ENCODE assay signal across 13 cellular contexts in genomic region chr7:115297651-115298050, GRCh38.
DNase-seq lines count a peak whose midpoint lies in the region; ATAC-seq and TF ChIP-seq lines count a peak whose summit lies in the region.
"Had no signal": no experiment of that assay in that cellular context is flagged by ENCODE, and none has a peak within 500 bp of the region (broad histone marks: within the 10 kb centered on the region; RNA-seq: fewer than 3 reads in every experiment).

No MANE protein-coding gene starts in this region.

- H3K27ac ChIP-seq in naive thymus-derived CD4-positive, alpha-beta T cell (ENCODE audit: low read depth, low read length): no peak overlapping the region

- H3K4me3 ChIP-seq in AG10803 (ENCODE audit: low read length): no peak overlapping the region
- no peak overlapping the region for H3K4me3 ChIP-seq in astrocyte of the spinal cord (ENCODE audit: low read depth, low read length)
- no peak overlapping the region for H3K4me3 ChIP-seq in naive thymus-derived CD4-positive, alpha-beta T cell (ENCODE audit: low read length)

- no peaks in the 10 kb centered on the region for H3K4me1 Mint-ChIP-seq in naive thymus-derived CD4-positive, alpha-beta T cell
- H3K4me1 Mint-ChIP-seq: activated CD4-positive, alpha-beta memory T cell treated with anti-CD3 and anti-CD28 coated beads, Interleukin-2, amount 10 ng/mL, durations not matched to agents 7 days and 5 days; CD4-positive, alpha-beta memory T cell; naive thymus-derived CD8-positive, alpha-beta T cell had no signal

- no peak for ATAC-seq in naive thymus-derived CD4-positive, alpha-beta T cell
- no peak for ATAC-seq in activated CD4-positive, CD25-positive, alpha-beta regulatory T cell treated with anti-CD3 and anti-CD28 coated beads, Interleukin-2, amount 50 U/mL, for 24 hours
- ATAC-seq: naive thymus-derived CD8-positive, alpha-beta T cell had no signal

- H3K4me3 Mint-ChIP-seq in naive thymus-derived CD4-positive, alpha-beta T cell: no peak overlapping the region
- H3K4me3 Mint-ChIP-seq: activated CD4-positive, alpha-beta memory T cell treated with anti-CD3 and anti-CD28 coated beads, Interleukin-2, amount 10 ng/mL, durations not matched to agents 7 days and 5 days; CD4-positive, alpha-beta memory T cell; naive thymus-derived CD8-positive, alpha-beta T cell had no signal

- H3K27me3 ChIP-seq in naive thymus-derived CD4-positive, alpha-beta T cell (ENCODE audit: control insufficient read depth in 2 of 2, insufficient read depth in 2 of 2, low read length in 2 of 2): no peaks in the 10 kb centered on the region

- H3K27ac Mint-ChIP-seq in naive thymus-derived CD4-positive, alpha-beta T cell: no peak overlapping the region
- H3K27ac Mint-ChIP-seq: activated CD4-positive, alpha-beta memory T cell treated with anti-CD3 and anti-CD28 coated beads, Interleukin-2, amount 10 ng/mL, durations not matched to agents 7 days and 5 days; CD4-positive, alpha-beta memory T cell; naive thymus-derived CD8-positive, alpha-beta T cell had no signal

- in situ Hi-C loops in astrocyte of the spinal cord (cut with HindIII; ENCODE audit: low sequenced_read_pairs): no loop called here

- H3K27me3 Mint-ChIP-seq in naive thymus-derived CD4-positive, alpha-beta T cell: peaks cover 0 to 4% (median 0%) of the 10 kb centered on the region in 5 donors
- H3K27me3 Mint-ChIP-seq: activated CD4-positive, alpha-beta memory T cell treated with anti-CD3 and anti-CD28 coated beads, Interleukin-2, amount 10 ng/mL, durations not matched to agents 7 days and 5 days; CD4-positive, alpha-beta memory T cell; naive thymus-derived CD8-positive, alpha-beta T cell had no signal

- H3K9me3 Mint-ChIP-seq in naive thymus-derived CD4-positive, alpha-beta T cell: peaks cover 0 to 4% (median 0%) of the 10 kb centered on the region in 11 donors
- H3K9me3 Mint-ChIP-seq: activated CD4-positive, alpha-beta memory T cell treated with anti-CD3 and anti-CD28 coated beads, Interleukin-2, amount 10 ng/mL, durations not matched to agents 7 days and 5 days had no signal

- no peaks in the 10 kb centered on the region for H3K36me3 Mint-ChIP-seq in naive thymus-derived CD4-positive, alpha-beta T cell
- H3K36me3 Mint-ChIP-seq: CD4-positive, alpha-beta memory T cell; naive thymus-derived CD8-positive, alpha-beta T cell had no signal

- DNase-seq in AG10803 (ENCODE audit: low read depth): peak; percentile 82
- DNase-seq in HS-27A (ENCODE audit: low read depth): peak; percentile 57
- peak; percentile 76 for DNase-seq in astrocyte of the spinal cord (ENCODE audit: low read depth, low spot score)
- DNase-seq in kidney tubule cell (ENCODE audit: low spot score): peak; percentile 93
- no peak for DNase-seq in stimulated activated CD4-positive, alpha-beta T cell treated with anti-CD3 and anti-CD28 coated beads, Interleukin-2, amount 100 ng/mL, for 48 hours
- DNase-seq in naive thymus-derived CD4-positive, alpha-beta T cell: no peak
- no peak for DNase-seq in DMS79 treated with DMSO at 0.1 percent for 48 hours (lab: John Stamatoyannopoulos, UW)
- DNase-seq: activated CD4-positive, alpha-beta memory T cell treated with anti-CD3 and anti-CD28 coated beads, Interleukin-2, amount 10 ng/mL, durations not matched to agents 7 days and 5 days; CD4-positive, alpha-beta memory T cell; naive thymus-derived CD8-positive, alpha-beta T cell; NCI-H1105 treated with DMSO at 0.1 percent for 48 hours; Right ventricle myocardium superior had no signal

- H3K36me3 ChIP-seq in naive thymus-derived CD4-positive, alpha-beta T cell (ENCODE audit: control insufficient read depth in 2 of 3, insufficient read depth in 3 of 3, low read length in 3 of 3): no peaks in the 10 kb centered on the region

- CTCF ChIA-PET in naive thymus-derived CD4-positive, alpha-beta T cell (lab: Charles Lee): no interaction called here

- intact Hi-C loops in naive thymus-derived CD4-positive, alpha-beta T cell (cut with micrococcal nuclease): no loop called here

- H3K9me3 ChIP-seq in naive thymus-derived CD4-positive, alpha-beta T cell (ENCODE audit: control insufficient read depth in 2 of 3, low read length in 3 of 3): no peaks in the 10 kb centered on the region

- H3K4me1 ChIP-seq in naive thymus-derived CD4-positive, alpha-beta T cell (ENCODE audit: control insufficient read depth in 2 of 2, insufficient read depth in 2 of 2, low read length in 2 of 2): no peaks in the 10 kb centered on the region

- POLR2A ChIA-PET in naive thymus-derived CD4-positive, alpha-beta T cell (lab: Charles Lee): no interaction called here

- TF ChIP-seq CTCF in AG10803 (conservative IDR thresholded peaks at IDR 0.05; ENCODE audit: low read length) (peak; percentile 16), astrocyte of the spinal cord (IDR thresholded peaks at IDR 0.05; ENCODE audit: low read depth, low read length) (no peak)

Comparison
In these comparisons a context has a peak if more than half of its experiments do, and no peak if none do; other contexts are left out.
1. DNase-seq: peak in AG10803 (single experiment), HS-27A (single experiment), astrocyte of the spinal cord (single experiment) and kidney tubule cell (single experiment); none in stimulated activated CD4-positive, alpha-beta T cell treated with anti-CD3 and anti-CD28 coated beads, Interleukin-2, amount 100 ng/mL, for 48 hours (0 of 2), naive thymus-derived CD4-positive, alpha-beta T cell (0 of 9) and DMS79 treated with DMSO at 0.1 percent for 48 hours (single experiment).